8 cellular contexts compared by ENCODE assay signal in the genomic region with DNA sequence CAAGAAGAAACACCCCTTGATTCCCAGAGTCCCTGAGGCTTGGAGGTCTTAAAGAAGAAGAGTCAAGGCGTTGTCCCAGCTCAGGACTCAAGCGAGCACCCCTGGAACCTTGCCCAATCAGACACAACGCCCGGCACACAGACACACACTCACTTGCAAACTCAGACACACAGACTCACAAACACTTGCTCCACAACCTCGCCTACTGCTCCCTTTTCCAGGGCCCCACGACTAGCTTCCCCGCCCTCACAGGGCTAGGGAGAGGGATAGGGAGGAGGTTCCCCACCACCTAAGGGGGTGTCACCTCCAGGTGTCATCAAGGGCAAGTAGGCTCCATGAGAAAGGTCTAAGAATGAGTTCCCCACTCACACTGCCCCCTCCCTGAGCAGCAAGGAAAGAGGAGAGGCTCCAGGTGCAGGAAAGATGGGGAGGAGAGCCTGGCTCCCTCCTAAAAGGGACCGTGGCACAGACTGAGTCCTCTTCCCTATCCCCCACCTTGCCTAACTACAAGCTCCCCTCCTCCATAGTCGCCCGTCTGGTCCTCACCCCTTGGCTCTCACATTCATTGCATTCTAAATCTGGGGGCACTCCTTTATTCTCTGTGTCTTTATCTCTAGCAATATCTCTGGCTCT. TPM values are rescaled to one million over a fixed set of nuclear protein-coding genes. Genes with fewer than 3 reads are reported as not detected.
DNase-seq lines count a peak whose midpoint lies in the region; ATAC-seq and TF ChIP-seq lines count a peak whose summit lies in the region.

No MANE protein-coding gene starts in this region.

- H3K9me3 Mint-ChIP-seq in CD4-positive, CD25-positive, alpha-beta regulatory T cell, result peaks cover 0 to 4% (median 0%) of the 10 kb centered on the region in 7 donors
- H3K9me3 Mint-ChIP-seq in HFFc6 (no peaks in the 10 kb centered on the region), brain (peaks cover 0 to 8% (median 0%) of the 10 kb centered on the region in 5 experiments)
- H3K9me3 Mint-ChIP-seq in natural killer cell treated with Interleukin-12 subunit alpha and Interleukin-12 subunit beta and Interleukin-15 and Interleukin-18, amount 100 ng/mL, for 72 hours, result no peaks in the 10 kb centered on the region

- peaks cover 35% of the 10 kb centered on the region for H3K4me1 ChIP-seq in CD4-positive, CD25-positive, alpha-beta regulatory T cell (ENCODE audit: control insufficient read depth, insufficient read depth, low read length, poor library complexity, severe bottlenecking)

- H3K9me3 ChIP-seq in CD4-positive, CD25-positive, alpha-beta regulatory T cell (ENCODE audit: control insufficient read depth in 2 of 2, low read length in 2 of 2), result no peaks in the 10 kb centered on the region

- no peaks in the 10 kb centered on the region for H3K36me3 ChIP-seq in CD4-positive, CD25-positive, alpha-beta regulatory T cell (ENCODE audit: control insufficient read depth, insufficient read depth, low read length)

- H3K4me1 Mint-ChIP-seq in CD4-positive, CD25-positive, alpha-beta regulatory T cell, result peaks cover 0 to 30% (median 13%) of the 10 kb centered on the region in 4 donors
- H3K4me1 Mint-ChIP-seq in HFFc6 (ENCODE audit: low read depth) (peaks cover 50% of the 10 kb centered on the region), brain (peaks cover 29% of the 10 kb centered on the region)
- peaks cover 27 to 32% of the 10 kb centered on the region in 2 donors for H3K4me1 Mint-ChIP-seq in natural killer cell treated with Interleukin-12 subunit alpha and Interleukin-12 subunit beta and Interleukin-15 and Interleukin-18, amount 100 ng/mL, for 72 hours (ENCODE audit: low read depth in 2 of 2)

- peak overlapping the region in 1 of 3 donors; percentile 49 for H3K27ac Mint-ChIP-seq in CD4-positive, CD25-positive, alpha-beta regulatory T cell
- H3K27ac Mint-ChIP-seq in HFFc6 (peak overlapping the region; percentile 17; the same call in 1 of the 2 replicates), brain (peak overlapping the region; percentile 5 to 79 (median 48))
- no peak overlapping the region for H3K27ac Mint-ChIP-seq in natural killer cell treated with Interleukin-12 subunit alpha and Interleukin-12 subunit beta and Interleukin-15 and Interleukin-18, amount 100 ng/mL, for 72 hours

- no peak overlapping the region for H3K4me3 ChIP-seq in CD4-positive, CD25-positive, alpha-beta regulatory T cell (ENCODE audit: low read depth, low read length)

- no peaks in the 10 kb centered on the region for H3K36me3 Mint-ChIP-seq in CD4-positive, CD25-positive, alpha-beta regulatory T cell
- H3K36me3 Mint-ChIP-seq in HFFc6 (ENCODE audit: low read depth) (no peaks in the 10 kb centered on the region), brain (no peaks in the 10 kb centered on the region)
- no peaks in the 10 kb centered on the region for H3K36me3 Mint-ChIP-seq in natural killer cell treated with Interleukin-12 subunit alpha and Interleukin-12 subunit beta and Interleukin-15 and Interleukin-18, amount 100 ng/mL, for 72 hours

- TF ChIP-seq CTCF in HFFc6 (IDR thresholded peaks at IDR 0.05) (no peak), brain (conservative IDR thresholded peaks at IDR 0.05) (no peak)

- no peak for ATAC-seq in CD4-positive, CD25-positive, alpha-beta regulatory T cell (ENCODE audit: low read depth in 2 of 2)
- no peak for ATAC-seq in natural killer cell treated with Interleukin-12 subunit alpha and Interleukin-12 subunit beta and Interleukin-15 and Interleukin-18, amount 100 ng/mL, for 72 hours
- ATAC-seq in HG02840 (IDR thresholded peaks at IDR 0.05; ENCODE audit: low FRiP score, unreplicated experiment) (no peak), GM18511 (IDR thresholded peaks at IDR 0.05; ENCODE audit: unreplicated experiment) (no peak)

- H3K27me3 Mint-ChIP-seq in CD4-positive, CD25-positive, alpha-beta regulatory T cell, result peaks cover 82% of the 10 kb centered on the region
- peaks cover 23% of the 10 kb centered on the region for H3K27me3 Mint-ChIP-seq in HFFc6 (ENCODE audit: insufficient read depth)
- peaks cover 100% of the 10 kb centered on the region for H3K27me3 Mint-ChIP-seq in brain
- peaks cover 26 to 28% of the 10 kb centered on the region in 2 donors for H3K27me3 Mint-ChIP-seq in natural killer cell treated with Interleukin-12 subunit alpha and Interleukin-12 subunit beta and Interleukin-15 and Interleukin-18, amount 100 ng/mL, for 72 hours

- H3K27me3 ChIP-seq in CD4-positive, CD25-positive, alpha-beta regulatory T cell (ENCODE audit: control insufficient read depth, insufficient read depth, low read length), result peaks cover 22% of the 10 kb centered on the region

- H3K27ac ChIP-seq in CD4-positive, CD25-positive, alpha-beta regulatory T cell (ENCODE audit: insufficient read depth, low read length, poor library complexity, severe bottlenecking), result no peak overlapping the region

- H3K4me3 Mint-ChIP-seq in CD4-positive, CD25-positive, alpha-beta regulatory T cell, result peak overlapping the region; percentile 34 to 70 (median 61)
- H3K4me3 Mint-ChIP-seq in HFFc6, result peak overlapping the region; percentile 83
- H3K4me3 Mint-ChIP-seq in brain, result peak overlapping the region; percentile 80 to 88 (median 83)
- H3K4me3 Mint-ChIP-seq in natural killer cell treated with Interleukin-12 subunit alpha and Interleukin-12 subunit beta and Interleukin-15 and Interleukin-18, amount 100 ng/mL, for 72 hours, result peak overlapping the region; percentile 67

- DNase-seq in CD4-positive, CD25-positive, alpha-beta regulatory T cell, result no peak
- DNase-seq in HFFc6 (no peak), NCI-H446 treated with DMSO at 0.1 percent for 48 hours (lab: John Stamatoyannopoulos, UW) (no peak), NK-92 (lab: John Stamatoyannopoulos, UW; ENCODE audit: unreplicated experiment) (no peak)
- no peak for DNase-seq in natural killer cell treated with Interleukin-12 subunit alpha and Interleukin-12 subunit beta and Interleukin-15 and Interleukin-18, amount 100 ng/mL, for 72 hours (ENCODE audit: low spot score)

RNA-seq across cellular contexts. Expression of gene WNT10B, which starts 0.7 kb away (rescaled TPM):
- total RNA-seq in CD4-positive, CD25-positive, alpha-beta regulatory T cell, result 1.6 TPM
- polyA plus RNA-seq in CD4-positive, CD25-positive, alpha-beta regulatory T cell, result not detected
- total RNA-seq in HFFc6 (2021; fragmentation: NEBNext Ultra II Directional; extraction: Animal tissue kit (Norgen Biotek cat#: 25700)), result 1 to 10 TPM in 4 of 6 experiments, under 1 TPM in 2; 0.87 to 1.7 (median 1.3) TPM
- 2.4 TPM for polyA plus RNA-seq in brain (ENCODE audit: insufficient read depth, low read depth, low replicate concordance)
- under 1 TPM in 1 of 2 donors, not detected in 1; 0.50 TPM for total RNA-seq in natural killer cell treated with Interleukin-12 subunit alpha and Interleukin-12 subunit beta and Interleukin-15 and Interleukin-18, amount 100 ng/mL, for 72 hours

RNA-seq across cellular contexts. Expression of gene WNT1, which starts 7.3 kb away (rescaled TPM):
- 0.62 TPM for total RNA-seq in CD4-positive, CD25-positive, alpha-beta regulatory T cell
- polyA plus RNA-seq in CD4-positive, CD25-positive, alpha-beta regulatory T cell, result under 1 TPM in 1 of 4 donors, not detected in 3; 0.39 TPM
- not detected for total RNA-seq in HFFc6 (2021; fragmentation: NEBNext Ultra II Directional; extraction: Animal tissue kit (Norgen Biotek cat#: 25700))
- not detected for polyA plus RNA-seq in brain (ENCODE audit: insufficient read depth, low read depth, low replicate concordance)
- not detected for total RNA-seq in natural killer cell treated with Interleukin-12 subunit alpha and Interleukin-12 subunit beta and Interleukin-15 and Interleukin-18, amount 100 ng/mL, for 72 hours

RNA-seq across cellular contexts. Expression of gene ARF3, which starts 13.5 kb away (rescaled TPM):
- total RNA-seq in CD4-positive, CD25-positive, alpha-beta regulatory T cell, result 79.4 TPM
- polyA plus RNA-seq in CD4-positive, CD25-positive, alpha-beta regulatory T cell, result 10 to 100 TPM; 21.2 to 30.5 (median 23.6) TPM
- 100 to 1,000 TPM; 186 to 213 (median 203) TPM for total RNA-seq in HFFc6 (2021; fragmentation: NEBNext Ultra II Directional; extraction: Animal tissue kit (Norgen Biotek cat#: 25700))
- 201 TPM for polyA plus RNA-seq in brain (ENCODE audit: insufficient read depth, low read depth, low replicate concordance)
- 100 to 1,000 TPM; 125 to 156 TPM for total RNA-seq in natural killer cell treated with Interleukin-12 subunit alpha and Interleukin-12 subunit beta and Interleukin-15 and Interleukin-18, amount 100 ng/mL, for 72 hours

RNA-seq across cellular contexts. Expression of gene DDN, which starts 28.4 kb away (rescaled TPM):
- 0.39 TPM for total RNA-seq in CD4-positive, CD25-positive, alpha-beta regulatory T cell
- polyA plus RNA-seq in CD4-positive, CD25-positive, alpha-beta regulatory T cell, result not detected
- total RNA-seq in HFFc6 (2021; fragmentation: NEBNext Ultra II Directional; extraction: Animal tissue kit (Norgen Biotek cat#: 25700)), result under 1 TPM; 0.17 to 0.40 (median 0.23) TPM
- 41.5 TPM for polyA plus RNA-seq in brain (ENCODE audit: insufficient read depth, low read depth, low replicate concordance)
- total RNA-seq in natural killer cell treated with Interleukin-12 subunit alpha and Interleukin-12 subunit beta and Interleukin-15 and Interleukin-18, amount 100 ng/mL, for 72 hours, result 1 to 10 TPM in 1 of 2 donors, under 1 TPM in 1; 0.48 to 1.1 TPM

RNA-seq across cellular contexts. Expression of gene FKBP11, which starts 45.5 kb away (rescaled TPM):
- total RNA-seq in CD4-positive, CD25-positive, alpha-beta regulatory T cell, result 55.6 TPM
- 10 to 100 TPM; 56.5 to 79.7 (median 77.0) TPM for polyA plus RNA-seq in CD4-positive, CD25-positive, alpha-beta regulatory T cell
- 100 to 1,000 TPM in 2 of 6 experiments, 10 to 100 TPM in 4; 59.2 to 117 (median 70.8) TPM for total RNA-seq in HFFc6 (2021; fragmentation: NEBNext Ultra II Directional; extraction: Animal tissue kit (Norgen Biotek cat#: 25700))
- 2.8 TPM for polyA plus RNA-seq in brain (ENCODE audit: insufficient read depth, low read depth, low replicate concordance)
- total RNA-seq in natural killer cell treated with Interleukin-12 subunit alpha and Interleukin-12 subunit beta and Interleukin-15 and Interleukin-18, amount 100 ng/mL, for 72 hours, result 100 to 1,000 TPM; 101 to 112 TPM

Comparison
In these comparisons a context has a peak if more than half of its experiments do, and no peak if none do; other contexts are left out.
1. H3K27ac Mint-ChIP-seq: peak in HFFc6 (single experiment) and brain (5 of 5); none in natural killer cell treated with Interleukin-12 subunit alpha and Interleukin-12 subunit beta and Interleukin-15 and Interleukin-18, amount 100 ng/mL, for 72 hours (0 of 2).
2. Peak in every context shown above with its lines, with median percentiles within 50 percentile points of each other: H3K4me3 Mint-ChIP-seq.